Comparison of ENCODE assay signal across 8 cellular contexts in the genomic region with DNA sequence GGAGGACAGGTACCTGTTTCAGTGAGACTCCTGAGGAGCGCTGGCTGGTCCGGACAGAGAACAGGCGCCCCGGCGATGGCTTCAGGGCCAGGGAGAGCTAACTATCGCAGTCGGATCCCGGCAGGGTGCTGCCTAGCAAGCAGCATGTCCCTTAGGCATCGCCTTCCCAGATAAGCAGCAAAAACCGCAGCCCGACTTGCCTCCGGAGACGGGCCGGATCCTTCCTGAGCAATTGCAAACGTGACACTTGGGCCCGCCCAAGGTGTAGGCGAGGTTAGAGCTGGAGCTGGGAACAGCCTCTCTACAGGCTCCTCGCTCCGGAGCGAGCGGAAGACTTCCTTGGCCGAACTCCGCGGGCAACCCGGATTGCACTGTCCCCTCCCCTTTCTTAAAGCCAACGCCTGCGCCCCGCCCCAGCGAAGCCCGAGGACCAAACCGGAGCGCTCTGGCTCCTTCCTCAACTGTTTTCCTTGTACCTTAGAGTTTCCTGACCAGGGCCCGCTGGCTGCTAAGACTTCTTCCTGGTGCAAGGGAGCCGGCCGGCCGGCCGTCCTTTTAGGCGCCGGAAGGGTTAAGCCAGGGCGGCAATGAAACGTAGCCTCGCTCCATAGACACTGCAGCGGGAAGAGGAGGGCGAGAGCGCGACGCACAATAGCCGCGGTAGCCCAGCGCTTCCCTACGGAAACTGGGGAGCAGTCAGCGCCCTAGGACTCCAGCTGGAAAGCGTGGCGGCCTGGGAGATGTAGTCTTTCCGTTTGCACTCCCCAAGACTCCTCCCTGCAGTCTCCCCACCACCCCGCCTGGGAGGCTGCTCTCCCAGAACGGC. TPM values are rescaled to one million over a fixed set of nuclear protein-coding genes. Genes with fewer than 3 reads are reported as not detected.
DNase-seq lines count a peak whose midpoint lies in the region; ATAC-seq and TF ChIP-seq lines count a peak whose summit lies in the region.

A gene with protein sequence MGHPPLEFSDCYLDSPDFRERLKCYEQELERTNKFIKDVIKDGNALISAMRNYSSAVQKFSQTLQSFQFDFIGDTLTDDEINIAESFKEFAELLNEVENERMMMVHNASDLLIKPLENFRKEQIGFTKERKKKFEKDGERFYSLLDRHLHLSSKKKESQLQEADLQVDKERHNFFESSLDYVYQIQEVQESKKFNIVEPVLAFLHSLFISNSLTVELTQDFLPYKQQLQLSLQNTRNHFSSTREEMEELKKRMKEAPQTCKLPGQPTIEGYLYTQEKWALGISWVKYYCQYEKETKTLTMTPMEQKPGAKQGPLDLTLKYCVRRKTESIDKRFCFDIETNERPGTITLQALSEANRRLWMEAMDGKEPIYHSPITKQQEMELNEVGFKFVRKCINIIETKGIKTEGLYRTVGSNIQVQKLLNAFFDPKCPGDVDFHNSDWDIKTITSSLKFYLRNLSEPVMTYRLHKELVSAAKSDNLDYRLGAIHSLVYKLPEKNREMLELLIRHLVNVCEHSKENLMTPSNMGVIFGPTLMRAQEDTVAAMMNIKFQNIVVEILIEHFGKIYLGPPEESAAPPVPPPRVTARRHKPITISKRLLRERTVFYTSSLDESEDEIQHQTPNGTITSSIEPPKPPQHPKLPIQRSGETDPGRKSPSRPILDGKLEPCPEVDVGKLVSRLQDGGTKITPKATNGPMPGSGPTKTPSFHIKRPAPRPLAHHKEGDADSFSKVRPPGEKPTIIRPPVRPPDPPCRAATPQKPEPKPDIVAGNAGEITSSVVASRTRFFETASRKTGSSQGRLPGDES (minus strand): TSS at position 341 of the 826 bp plus-strand sequence. CDS start 475 bp downstream, outside the sequence.

- no peaks in the 10 kb centered on the region for H3F3A ChIP-seq in PC-3 (ENCODE audit: low read length, unreplicated experiment)

- H4K20me1 ChIP-seq in PC-3 (ENCODE audit: low read length) (no peaks in the 10 kb centered on the region), hepatocyte (ENCODE audit: insufficient read depth, poor library complexity, severe bottlenecking) (no peaks in the 10 kb centered on the region)

- BruUV-seq in PC-3 (replicated peaks; lab: Mats Ljungman, UMichigan), result no TSS peak

- ATAC-seq in GM18909 (IDR thresholded peaks at IDR 0.05; ENCODE audit: poor library complexity, unreplicated experiment) (peak; percentile 45), PC-3 (peak; percentile 87), GM19324 (IDR thresholded peaks at IDR 0.05; ENCODE audit: low FRiP score, unreplicated experiment) (no peak)

- H3K9me3 Mint-ChIP-seq in brain, result peaks cover 0 to 12% (median 0%) of the 10 kb centered on the region in 5 experiments

- H3K79me2 ChIP-seq in PC-3 (ENCODE audit: low read length) (peaks cover 18% of the 10 kb centered on the region), hepatocyte (peaks cover 3% of the 10 kb centered on the region), parathyroid adenoma (no peaks in the 10 kb centered on the region)

- peak within 1 kb of the TSS; percentile 90 to 99 (median 96) for H3K4me3 Mint-ChIP-seq in brain

- peaks cover 19% of the 10 kb centered on the region for H3K36me3 Mint-ChIP-seq in brain

- POLR2A ChIA-PET in AG04449 (lab: Yijun Ruan, JAX), result no interaction called here
- POLR2A ChIA-PET in PC-3 (lab: Charles Lee; ENCODE audit: unreplicated experiment), result interaction anchor here (0.5 to 1.2 kb wide), 2 partner anchors 236 to 736 kb away, joined by 8 to 10 read pairs; no protein-coding TSS in a partner anchor

- DNase-seq in AG04449 (ENCODE audit: low read depth, low spot score) (no peak), PC-3 (peak; percentile 88), hepatocyte (ENCODE audit: low spot score) (peak; percentile 82), NCI-H2029 (lab: John Stamatoyannopoulos, UW) (no peak)

- no peak for TF ChIP-seq CTCF in AG04449 (IDR thresholded peaks at IDR 0.05; ENCODE audit: insufficient read depth, low read length, missing control alignments)
- no peak for TF ChIP-seq CTCF in PC-3 (conservative IDR thresholded peaks at IDR 0.05; ENCODE audit: low read depth, low read length)
- TF ChIP-seq CTCF in brain (conservative IDR thresholded peaks at IDR 0.05), result no peak
- TF ChIP-seq CTCF in hepatocyte (IDR thresholded peaks at IDR 0.05; ENCODE audit: poor library complexity), result no peak
- no peak for TF ChIP-seq CTCF in parathyroid adenoma (IDR thresholded peaks at IDR 0.05)

- intact Hi-C loops in PC-3 (cut with micrococcal nuclease), result loop anchor here (1.0 to 5.0 kb wide), 3 partner anchors 65 to 236 kb away; a partner anchor contains a TSS

- peak within 1 kb of the TSS; percentile 84 for H3K27ac ChIP-seq in PC-3 (ENCODE audit: low read length)
- H3K27ac ChIP-seq in hepatocyte, result peak within 1 kb of the TSS; percentile 98
- H3K27ac ChIP-seq in parathyroid adenoma, result peak within 1 kb of the TSS; percentile 86

- H3K36me3 ChIP-seq in PC-3 (ENCODE audit: low read depth, low read length), result no peaks in the 10 kb centered on the region
- H3K36me3 ChIP-seq in hepatocyte (replicated peaks; ENCODE audit: insufficient read depth, low read depth), result no peaks in the 10 kb centered on the region
- no peaks in the 10 kb centered on the region for H3K36me3 ChIP-seq in parathyroid adenoma (ENCODE audit: control insufficient read depth, insufficient read depth, low read length)

- CTCF ChIA-PET in AG04449 (lab: Yijun Ruan, JAX), result no interaction called here
- CTCF ChIA-PET in PC-3 (lab: Charles Lee), result no interaction called here

- no peaks in the 10 kb centered on the region for H3K27me3 ChIP-seq in PC-3 (ENCODE audit: low read length)
- no peaks in the 10 kb centered on the region for H3K27me3 ChIP-seq in hepatocyte
- no peaks in the 10 kb centered on the region for H3K27me3 ChIP-seq in parathyroid adenoma (ENCODE audit: control insufficient read depth, insufficient read depth, low read length)

- peak within 1 kb of the TSS; percentile 66 for H3K4me3 ChIP-seq in AG04449 (ENCODE audit: low read depth, low read length)
- H3K4me3 ChIP-seq in PC-3 (ENCODE audit: low read length), result peak within 1 kb of the TSS; percentile 91
- H3K4me3 ChIP-seq in hepatocyte, result peak within 1 kb of the TSS; percentile 47
- peak within 1 kb of the TSS; percentile 74 for H3K4me3 ChIP-seq in parathyroid adenoma (ENCODE audit: low read depth, low read length)

- no peaks in the 10 kb centered on the region for H3K9me3 ChIP-seq in PC-3 (ENCODE audit: low read length)
- H3K9me3 ChIP-seq in hepatocyte (ENCODE audit: low read depth), result no peaks in the 10 kb centered on the region
- no peaks in the 10 kb centered on the region for H3K9me3 ChIP-seq in parathyroid adenoma (ENCODE audit: control insufficient read depth, low read length)

- peak within 1 kb of the TSS; percentile 77 for H3K9ac ChIP-seq in PC-3 (ENCODE audit: low read length)
- peak within 1 kb of the TSS; percentile 5 for H3K9ac ChIP-seq in parathyroid adenoma

- peaks cover 32% of the 10 kb centered on the region for H3K4me1 ChIP-seq in PC-3 (ENCODE audit: insufficient read depth, low read length)
- no peaks in the 10 kb centered on the region for H3K4me1 ChIP-seq in hepatocyte (ENCODE audit: insufficient read depth)
- peaks cover 2% of the 10 kb centered on the region for H3K4me1 ChIP-seq in parathyroid adenoma

- peak within 1 kb of the TSS; percentile 98 for H2AFZ ChIP-seq in PC-3 (ENCODE audit: low read length)
- peak within 1 kb of the TSS; percentile 95 for H2AFZ ChIP-seq in hepatocyte
- peak within 1 kb of the TSS; percentile 97 for H2AFZ ChIP-seq in parathyroid adenoma

- H3K4me2 ChIP-seq in PC-3 (ENCODE audit: low read length) (peak within 1 kb of the TSS; percentile 85), hepatocyte (peak within 1 kb of the TSS; percentile 81), parathyroid adenoma (ENCODE audit: low read length) (peak within 1 kb of the TSS; percentile 69)

- WGBS in hepatocyte (ENCODE audit: low lambda C conversion rate, missing lambda C conversion rate), result 47% methylated on average over 57 of the region's 57 CpGs

- peaks cover 39% of the 10 kb centered on the region for H3K4me1 Mint-ChIP-seq in brain

- H3K27me3 Mint-ChIP-seq in brain, result peaks cover 14% of the 10 kb centered on the region

- H3K9me2 ChIP-seq in PC-3 (replicated peaks; ENCODE audit: low read length), result no peaks in the 10 kb centered on the region
- H3K9me2 ChIP-seq in hepatocyte (replicated peaks; ENCODE audit: insufficient read depth), result no peaks in the 10 kb centered on the region

- peak within 1 kb of the TSS; percentile 93 to 98 (median 97) for H3K27ac Mint-ChIP-seq in brain

RNA-seq across cellular contexts. Expression of the gene that starts here (rescaled TPM):
- 6.0 and 8.6 TPM in 2 replicates for total RNA-seq in PC-3 (2014; rRNA removed)
- polyA plus RNA-seq in brain (ENCODE audit: insufficient read depth, low read depth, low replicate concordance), result 6.8 TPM
- 5.6 and 10.3 TPM in 2 replicates for total RNA-seq in hepatocyte
- 4.5 and 4.8 TPM in 2 replicates for polyA plus RNA-seq in hepatocyte

Comparison
In these comparisons a context has a peak if more than half of its experiments do, and no peak if none do; other contexts are left out.
1. DNase-seq: peak in PC-3 (single experiment) and hepatocyte (single experiment); none in AG04449 (single experiment) and NCI-H2029 (single experiment).
2. Peak in every context shown above with its lines, with median percentiles within 50 percentile points of each other: H3K4me3 ChIP-seq, H2AFZ ChIP-seq, H3K27ac ChIP-seq and H3K4me2 ChIP-seq.